ENCODE assay signal across 9 cellular contexts in genomic region chr19:51690359-51691121, GRCh38. TPM values are rescaled to one million over a fixed set of nuclear protein-coding genes. Genes with fewer than 3 reads are reported as not detected.
DNase-seq lines count a peak whose midpoint lies in the region; ATAC-seq, FAIRE-seq and TF ChIP-seq lines count a peak whose summit lies in the region.
"Had no signal": no experiment of that assay in that cellular context is flagged by ENCODE, and none has a peak within 500 bp of the region (broad histone marks: within the 10 kb centered on the region; RNA-seq: fewer than 3 reads in every experiment).

No MANE protein-coding gene starts in this region.

- intact Hi-C loops in kidney (cut with DNase I): no loop called here
- intact Hi-C loops in spleen (cut with DNase I; ENCODE audit: low total_unique reads): no loop called here

- peaks cover 18 to 25% of the 10 kb centered on the region in 2 donors for H3K4me1 ChIP-seq in kidney (ENCODE audit: control insufficient read depth in 1 of 2, insufficient read depth in 1 of 2, low read depth in 1 of 2, low read length in 2 of 2)
- H3K4me1 ChIP-seq in spleen: peaks cover 3 to 88% (median 44%) of the 10 kb centered on the region in 6 donors

- WGBS in spleen, 5 donors: 0 to 2% (median 1%) methylated on average over 17 to 24 of the region's 25 CpGs

- CTCF ChIA-PET in WTC11 (lab: Charles Lee): interaction anchor here (1.0 to 4.1 kb wide), 5 partner anchors 13 to 87 kb away, joined by 3 to 29 read pairs (median 4); no protein-coding TSS in a partner anchor

- in situ Hi-C loops in Caki2 (cut with HindIII; ENCODE audit: low pct_unique_long_range_greater_than_20kb, low sequenced_read_pairs): no loop called here

- peaks cover 8% of the 10 kb centered on the region for H3K9me3 Mint-ChIP-seq in WTC11

- POLR2A ChIA-PET in WTC11 (lab: Charles Lee): interaction anchor here (1.8 kb wide), 1 partner anchor 13 kb away, joined by 7 read pairs; no protein-coding TSS in a partner anchor

- peaks cover 5% of the 10 kb centered on the region; the same call in 1 of the 2 replicates for H3K27me3 Mint-ChIP-seq in WTC11 (ENCODE audit: low read depth)

- peak overlapping the region; percentile 81 to 89 for H3K9ac ChIP-seq in kidney (ENCODE audit: low read length in 2 of 2)

- H3K27ac ChIP-seq in kidney (ENCODE audit: low read depth in 2 of 2, low read length in 2 of 2) (peak overlapping the region; percentile 93 to 94), spleen (peak overlapping the region; percentile 29 to 93 (median 86))

- H3K27ac Mint-ChIP-seq in WTC11: no peak overlapping the region; the same call in 1 of the 2 replicates

- H3K4me3 ChIP-seq in kidney (ENCODE audit: low read length in 2 of 2) (peak overlapping the region; percentile 91 to 92), spleen (peak overlapping the region; percentile 55 to 84 (median 68))

- DNase-seq in Caki2 (ENCODE audit: low read depth): peak; percentile 82
- DNase-seq in NCI-H1105 (lab: John Stamatoyannopoulos, UW): peak; percentile 54
- peak; percentile 76 for DNase-seq in WTC11 (ENCODE audit: low spot score)
- peak; percentile 73 for DNase-seq in cerebellum (ENCODE audit: low spot score)
- peak; percentile 89 for DNase-seq in kidney
- peak; percentile 86 for DNase-seq in spleen
- DNase-seq in NCI-H1930 (lab: John Stamatoyannopoulos, UW): no peak

- H3K4me3 Mint-ChIP-seq in WTC11: peak overlapping the region; percentile 82

- peaks cover 7% of the 10 kb centered on the region for H3K36me3 Mint-ChIP-seq in WTC11

- no peak for FAIRE-seq in kidney (lab: Jason Lieb, UNC)

- peaks cover 41% of the 10 kb centered on the region for H3K4me1 Mint-ChIP-seq in WTC11

- TF ChIP-seq CTCF in WTC11 (IDR thresholded peaks at IDR 0.05) (no peak), kidney (IDR thresholded peaks at IDR 0.05; ENCODE audit: borderline replicate concordance, extremely low read depth, insufficient read depth) (no peak), spleen (IDR thresholded peaks at IDR 0.05 in 8 of 11, conservative IDR thresholded peaks at IDR 0.05 in 3 of 11) (no peak)

- no peaks in the 10 kb centered on the region for H3K9me3 ChIP-seq in kidney (ENCODE audit: control insufficient read depth in 1 of 2, low read length in 2 of 2)
- peaks cover 0 to 3% (median 0%) of the 10 kb centered on the region in 8 donors for H3K9me3 ChIP-seq in spleen

- no peak for TF ChIP-seq POLR2A in spleen (IDR thresholded peaks at IDR 0.05)

- H3K36me3 ChIP-seq in kidney (ENCODE audit: control insufficient read depth in 1 of 2, insufficient read depth in 2 of 2, low read length in 2 of 2) (peaks cover 7 to 16% of the 10 kb centered on the region in 2 donors), spleen (peaks cover 0 to 22% (median 0%) of the 10 kb centered on the region in 6 donors)

- H3K27me3 ChIP-seq in spleen (replicated peaks in 1 of 7): peaks cover 0 to 59% (median 20%) of the 10 kb centered on the region in 7 donors

- ATAC-seq in WTC11: peak; percentile 2
- no peak for ATAC-seq in HG03175 (IDR thresholded peaks at IDR 0.05; ENCODE audit: unreplicated experiment)

TF ChIP-seq in WTC11, 78 proteins besides CTCF, POLR2A, EP300 and RAD21:
- peak; percentile 51; the same call in 1 of the 2 replicates for TF ChIP-seq ZNF423 (CRISPR knock-in tag; IDR thresholded peaks at IDR 0.05)
- TF ChIP-seq MXD4 (CRISPR knock-in tag; IDR thresholded peaks at IDR 0.05; ENCODE audit: borderline replicate concordance): no peak
- TF ChIP-seq FOXK1 (CRISPR knock-in tag; IDR thresholded peaks at IDR 0.05): no peak
- TF ChIP-seq ZNF281 (CRISPR knock-in tag; IDR thresholded peaks at IDR 0.05): 0 out of 2 replicates have a peak, but pooled peaks have one; percentile 27
- no peak for TF ChIP-seq CBFB (CRISPR knock-in tag; IDR thresholded peaks at IDR 0.05; ENCODE audit: low read depth)
- TF ChIP-seq ZNF138 (CRISPR knock-in tag; conservative IDR thresholded peaks at IDR 0.05): no peak
- TF ChIP-seq MYBL2 (CRISPR knock-in tag; IDR thresholded peaks at IDR 0.05): no peak
- peak; percentile 25; the same call in 1 of the 2 replicates for TF ChIP-seq ZNF263 (CRISPR knock-in tag; IDR thresholded peaks at IDR 0.05; ENCODE audit: low read depth)
- TF ChIP-seq SP1 (CRISPR knock-in tag; conservative IDR thresholded peaks at IDR 0.05): no peak

RNA-seq across cellular contexts. Expression of gene SPACA6, which starts 2.6 kb away (rescaled TPM):
- total RNA-seq in Caki2 (2014; rRNA removed; shearing (Covaris generic); ENCODE audit: low replicate concordance): 2.1 and 4.9 TPM in 2 replicates
- total RNA-seq in WTC11 (2021) (9.3 to 13.3 TPM (median 9.8 TPM) in 3 replicates), cerebellum (3.8 TPM), kidney (25.4 TPM), spleen (10 to 100 TPM; 16.4 to 29.3 (median 20.1) TPM)
- polyA plus RNA-seq in kidney (ENCODE audit: insufficient read depth, low read depth, low replicate concordance) (18.9 TPM), spleen (10 to 100 TPM in 2 of 3 donors, 1 to 10 TPM in 1; 9.6 to 44.2 (median 20.2) TPM)

RNA-seq across cellular contexts. Expression of gene HAS1, which starts 33.3 kb away (rescaled TPM):
- total RNA-seq in Caki2 (2014; rRNA removed; shearing (Covaris generic); ENCODE audit: low replicate concordance): not detected in 2 replicates
- total RNA-seq in WTC11 (2021) (0.73 to 1.0 TPM (median 1.0 TPM) in 3 replicates), cerebellum (2.7 TPM), kidney (not detected), spleen (under 1 TPM in 2 of 7 donors, not detected in 5; 0.22 to 0.54 TPM)
- polyA plus RNA-seq in kidney (ENCODE audit: insufficient read depth, low read depth, low replicate concordance) (not detected), spleen (under 1 TPM in 2 of 3 donors, not detected in 1; 0.11 to 0.58 TPM)
- total RNA-seq: NCI-H460 had no signal

RNA-seq across cellular contexts. Expression of gene SIGLEC14, which starts 43.9 kb away (rescaled TPM):
- total RNA-seq in Caki2 (2014; rRNA removed; shearing (Covaris generic); ENCODE audit: low replicate concordance): not detected in 2 replicates
- total RNA-seq in WTC11 (2021): not detected in 3 replicates
- total RNA-seq in cerebellum: 1.6 TPM
- total RNA-seq in kidney: 11.5 TPM
- polyA plus RNA-seq in kidney (ENCODE audit: insufficient read depth, low read depth, low replicate concordance): 0.26 TPM
- 100 to 1,000 TPM in 1 of 7 donors, 10 to 100 TPM in 4, not detected in 2; 40.1 to 101 (median 84.4) TPM for total RNA-seq in spleen
- 10 to 100 TPM; 13.3 to 20.8 (median 15.9) TPM for polyA plus RNA-seq in spleen
- total RNA-seq: NCI-H460 had no signal

Comparison
In these comparisons a context has a peak if more than half of its experiments do, and no peak if none do; other contexts are left out.
1. DNase-seq: peak in Caki2 (single experiment), NCI-H1105 (single experiment), WTC11 (single experiment), cerebellum (single experiment), kidney (single experiment) and spleen (single experiment); none in NCI-H1930 (0 of 2).